1 cellular context compared by ENCODE assay signal in genomic region chr2:112954364-112954763, GRCh38.
TF ChIP-seq lines count a peak whose summit lies in the region.

No MANE protein-coding gene starts in this region.

TF ChIP-seq in K562, 482 proteins besides CTCF, POLR2A, EP300 and RAD21:
- TF ChIP-seq, protein P1, sequence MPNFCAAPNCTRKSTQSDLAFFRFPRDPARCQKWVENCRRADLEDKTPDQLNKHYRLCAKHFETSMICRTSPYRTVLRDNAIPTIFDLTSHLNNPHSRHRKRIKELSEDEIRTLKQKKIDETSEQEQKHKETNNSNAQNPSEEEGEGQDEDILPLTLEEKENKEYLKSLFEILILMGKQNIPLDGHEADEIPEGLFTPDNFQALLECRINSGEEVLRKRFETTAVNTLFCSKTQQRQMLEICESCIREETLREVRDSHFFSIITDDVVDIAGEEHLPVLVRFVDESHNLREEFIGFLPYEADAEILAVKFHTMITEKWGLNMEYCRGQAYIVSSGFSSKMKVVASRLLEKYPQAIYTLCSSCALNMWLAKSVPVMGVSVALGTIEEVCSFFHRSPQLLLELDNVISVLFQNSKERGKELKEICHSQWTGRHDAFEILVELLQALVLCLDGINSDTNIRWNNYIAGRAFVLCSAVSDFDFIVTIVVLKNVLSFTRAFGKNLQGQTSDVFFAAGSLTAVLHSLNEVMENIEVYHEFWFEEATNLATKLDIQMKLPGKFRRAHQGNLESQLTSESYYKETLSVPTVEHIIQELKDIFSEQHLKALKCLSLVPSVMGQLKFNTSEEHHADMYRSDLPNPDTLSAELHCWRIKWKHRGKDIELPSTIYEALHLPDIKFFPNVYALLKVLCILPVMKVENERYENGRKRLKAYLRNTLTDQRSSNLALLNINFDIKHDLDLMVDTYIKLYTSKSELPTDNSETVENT (CRISPR knock-in tag; IDR thresholded peaks at IDR 0.05), result no peak
- TF ChIP-seq RFX5 (IDR thresholded peaks at IDR 0.05; ENCODE audit: low read depth, low read length), result no peak
- no peak for TF ChIP-seq CREB3 (tag; conservative IDR thresholded peaks at IDR 0.05; ENCODE audit: low read depth)
- TF ChIP-seq HLTF (IDR thresholded peaks at IDR 0.05), result no peak
- TF ChIP-seq, protein P2, sequence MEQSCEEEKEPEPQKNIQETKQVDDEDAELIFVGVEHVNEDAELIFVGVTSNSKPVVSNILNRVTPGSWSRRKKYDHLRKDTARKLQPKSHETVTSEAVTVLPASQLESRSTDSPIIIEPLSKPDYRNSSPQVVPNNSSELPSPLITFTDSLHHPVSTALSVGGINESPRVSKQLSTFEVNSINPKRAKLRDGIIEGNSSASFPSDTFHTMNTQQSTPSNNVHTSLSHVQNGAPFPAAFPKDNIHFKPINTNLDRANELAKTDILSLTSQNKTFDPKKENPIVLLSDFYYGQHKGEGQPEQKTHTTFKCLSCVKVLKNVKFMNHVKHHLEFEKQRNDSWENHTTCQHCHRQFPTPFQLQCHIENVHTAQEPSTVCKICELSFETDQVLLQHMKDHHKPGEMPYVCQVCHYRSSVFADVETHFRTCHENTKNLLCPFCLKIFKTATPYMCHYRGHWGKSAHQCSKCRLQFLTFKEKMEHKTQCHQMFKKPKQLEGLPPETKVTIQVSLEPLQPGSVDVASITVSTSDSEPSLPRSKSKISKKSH (CRISPR knock-in tag; IDR thresholded peaks at IDR 0.05), result no peak
